8 cellular contexts compared by ENCODE assay signal in the genomic region with DNA sequence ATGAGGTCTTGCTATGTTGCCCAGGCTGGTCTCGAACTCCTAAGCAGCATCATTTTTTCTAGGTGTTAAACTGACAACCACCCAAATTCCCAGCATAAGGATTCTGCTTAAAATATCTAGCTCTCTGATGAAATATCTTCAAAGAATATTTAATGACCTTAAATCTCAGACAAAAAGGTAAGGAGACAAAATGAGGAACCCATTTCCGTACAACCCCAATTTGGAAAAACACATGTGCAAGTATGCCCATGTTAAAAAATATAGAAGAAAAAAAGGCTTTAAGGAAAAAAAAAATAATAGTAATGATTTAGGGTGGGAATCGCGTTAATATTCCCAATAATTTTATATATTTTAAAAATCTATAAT. TPM values are rescaled to one million over a fixed set of nuclear protein-coding genes. Genes with fewer than 3 reads are reported as not detected.
DNase-seq lines count a peak whose midpoint lies in the region; ATAC-seq and TF ChIP-seq lines count a peak whose summit lies in the region.

No MANE protein-coding gene starts in this region.

- ATAC-seq in HG03378 (IDR thresholded peaks at IDR 0.05; ENCODE audit: unreplicated experiment) = no peak

- CTCF ChIA-PET in RWPE1 (lab: Yijun Ruan, JAX) = no interaction called here

- H3K27ac ChIP-seq in RWPE1 = peak overlapping the region; percentile 96
- H3K27ac ChIP-seq in skin epidermis = peak overlapping the region in 3 of 21 experiments; percentile 88 to 92 (median 90)

- peak overlapping the region; percentile 64 to 90 (median 76) for H3K4me3 ChIP-seq in skin epidermis

- TF ChIP-seq CTCF in RWPE1 (conservative IDR thresholded peaks at IDR 0.05; ENCODE audit: low read depth) = no peak

- no peak for TF ChIP-seq POLR2A in erythroblast (IDR thresholded peaks at IDR 0.05; ENCODE audit: low read length)

- POLR2A ChIA-PET in RWPE1 (lab: Yijun Ruan, JAX; ENCODE audit: low non-redundant PET) = no interaction called here

- DNase-seq in NCI-H748 (lab: John Stamatoyannopoulos, UW; ENCODE audit: unreplicated experiment) (peak; percentile 8), NCI-H748 treated with DMSO at 0.1 percent for 48 hours (lab: John Stamatoyannopoulos, UW) (no peak), RWPE1 (ENCODE audit: low spot score) (no peak), erythroblast (lab: John Stamatoyannopoulos, UW) (peak; percentile 30 to 49), mucosa of gallbladder (ENCODE audit: low spot score) (no peak), cerebellar nuclear complex (lab: John Stamatoyannopoulos, UW) (no peak)

RNA-seq across cellular contexts. Expression of gene SACM1L, which starts 1.4 kb away (rescaled TPM):
- total RNA-seq in mucosa of gallbladder = 51.8 TPM

Comparison
In these comparisons a context has a peak if more than half of its experiments do, and no peak if none do; other contexts are left out.
1. DNase-seq: peak in NCI-H748 (single experiment) and erythroblast (2 of 2); none in NCI-H748 treated with DMSO at 0.1 percent for 48 hours (single experiment), RWPE1 (single experiment), mucosa of gallbladder (single experiment) and cerebellar nuclear complex (0 of 2).